ENCODE assay signal across 10 cellular contexts in genomic region chr18:23617412-23618009, GRCh38. TPM values are rescaled to one million over a fixed set of nuclear protein-coding genes. Genes with fewer than 3 reads are reported as not detected.
DNase-seq lines count a peak whose midpoint lies in the region; ATAC-seq and TF ChIP-seq lines count a peak whose summit lies in the region.
"Had no signal": no experiment of that assay in that cellular context is flagged by ENCODE, and none has a peak within 500 bp of the region (broad histone marks: within the 10 kb centered on the region; RNA-seq: fewer than 3 reads in every experiment).

No MANE protein-coding gene starts in this region.

- H3K4me3 ChIP-seq in MM.1S (ENCODE audit: low read length), result no peak overlapping the region
- H3K4me3 ChIP-seq in right atrium auricular region, result no peak overlapping the region
- H3K4me3 ChIP-seq in transverse colon, result no peak overlapping the region
- H3K4me3 ChIP-seq: cardiac muscle cell had no signal

- H3K4me1 ChIP-seq in MM.1S (ENCODE audit: low read length), result peaks cover 10% of the 10 kb centered on the region; the same call in 1 of the 2 replicates
- H3K4me1 ChIP-seq in right atrium auricular region, result peaks cover 0 to 13% of the 10 kb centered on the region in 2 donors
- peaks cover 0 to 24% (median 16%) of the 10 kb centered on the region in 4 donors for H3K4me1 ChIP-seq in transverse colon

- H3K4me2 ChIP-seq in MM.1S (ENCODE audit: low read depth, low read length), result peak overlapping the region; percentile 35

- H3K27me3 Mint-ChIP-seq in stimulated activated naive B cell treated with anti-CD40 and anti-IgM and Interleukin-4, amounts not matched to agents 10 μg/mL and 1 μg/mL and 100 μg/mL, for 72 hours, result peaks cover 38 to 47% of the 10 kb centered on the region in 2 donors

- H3F3A ChIP-seq in MM.1S (ENCODE audit: insufficient read depth, low read length), result no peaks in the 10 kb centered on the region; the same call in 1 of the 2 replicates

- peak overlapping the region; percentile 58; the same call in 1 of the 2 replicates for H3K27ac ChIP-seq in MM.1S (ENCODE audit: low read length)
- no peak overlapping the region for H3K27ac ChIP-seq in right atrium auricular region
- no peak overlapping the region for H3K27ac ChIP-seq in transverse colon
- H3K27ac ChIP-seq: cardiac muscle cell had no signal

- H3K27ac Mint-ChIP-seq in stimulated activated naive B cell treated with anti-CD40 and anti-IgM and Interleukin-4, amounts not matched to agents 10 μg/mL and 1 μg/mL and 100 μg/mL, for 72 hours, result peak overlapping the region; percentile 52
- H3K27ac Mint-ChIP-seq: progenitor cell of endocrine pancreas had no signal

- no peak for TF ChIP-seq POLR2A in transverse colon (IDR thresholded peaks at IDR 0.05)

- no peak for TF ChIP-seq EP300 in transverse colon (IDR thresholded peaks at IDR 0.05; ENCODE audit: low read depth)

- no peaks in the 10 kb centered on the region for H3K79me2 ChIP-seq in MM.1S (ENCODE audit: low read length)

- intact Hi-C loops in transverse colon (cut with DNase I; ENCODE audit: low total_unique reads), result no loop called here

- no peaks in the 10 kb centered on the region for H3K36me3 Mint-ChIP-seq in stimulated activated naive B cell treated with anti-CD40 and anti-IgM and Interleukin-4, amounts not matched to agents 10 μg/mL and 1 μg/mL and 100 μg/mL, for 72 hours

- H3K9me2 ChIP-seq in MM.1S (replicated peaks; ENCODE audit: insufficient read depth, low read length), result no peaks in the 10 kb centered on the region

- peak; percentile 63 for DNase-seq in MM.1S
- DNase-seq in stimulated activated naive B cell treated with anti-CD40 and anti-IgM and Interleukin-4, amounts not matched to agents 10 μg/mL and 1 μg/mL and 100 μg/mL, for 72 hours, result no peak
- no peak for DNase-seq in right atrium auricular region (ENCODE audit: low spot score)
- no peak for DNase-seq in dermis blood vessel endothelial cell
- DNase-seq in transverse colon, result no peak
- DNase-seq: NCI-H1417 treated with DMSO at 0.1 percent for 48 hours had no signal

- TF ChIP-seq CTCF in MM.1S (IDR thresholded peaks at IDR 0.05; ENCODE audit: low read length) (no peak), right atrium auricular region (IDR thresholded peaks at IDR 0.05) (no peak), transverse colon (IDR thresholded peaks at IDR 0.05) (no peak)

- no peaks in the 10 kb centered on the region for H3K9me3 Mint-ChIP-seq in stimulated activated naive B cell treated with anti-CD40 and anti-IgM and Interleukin-4, amounts not matched to agents 10 μg/mL and 1 μg/mL and 100 μg/mL, for 72 hours

- peak overlapping the region; percentile 36 to 66 for H3K4me3 Mint-ChIP-seq in stimulated activated naive B cell treated with anti-CD40 and anti-IgM and Interleukin-4, amounts not matched to agents 10 μg/mL and 1 μg/mL and 100 μg/mL, for 72 hours

- ATAC-seq in GM19025 (IDR thresholded peaks at IDR 0.05; ENCODE audit: low read depth, unreplicated experiment), result peak; percentile 51
- peak; percentile 40 for ATAC-seq in HG02610 (IDR thresholded peaks at IDR 0.05; ENCODE audit: unreplicated experiment)
- ATAC-seq in stimulated activated naive B cell treated with anti-CD40 and anti-IgM and Interleukin-4, amounts not matched to agents 10 μg/mL and 1 μg/mL and 100 μg/mL, for 72 hours (replicated peaks), result peak in 1 of 2 donors; percentile 14

- peaks cover 10 to 32% of the 10 kb centered on the region in 2 donors for H3K4me1 Mint-ChIP-seq in stimulated activated naive B cell treated with anti-CD40 and anti-IgM and Interleukin-4, amounts not matched to agents 10 μg/mL and 1 μg/mL and 100 μg/mL, for 72 hours

- H3K9ac ChIP-seq in MM.1S (ENCODE audit: low read length), result peak overlapping the region; percentile 3; the same call in 1 of the 2 replicates

- 38 to 42% methylated on average over 4 of the region's 4 CpGs for WGBS in transverse colon (ENCODE audit: low coverage in 1 of 2), 2 donors

- peak overlapping the region; percentile 16 for H2AFZ ChIP-seq in MM.1S (ENCODE audit: low read length)

- H4K20me1 ChIP-seq in MM.1S (ENCODE audit: insufficient read depth, low read length), result no peaks in the 10 kb centered on the region

- in situ Hi-C loops in transverse colon (cut with MboI; ENCODE audit: low pct_ligation_motif_present in 1 of 4, low pct_unique_long_range_greater_than_20kb in 1 of 4, low sequenced_read_pairs in 3 of 4), result loop anchor here in 3 of 4 donors (25.0 kb wide), 2 partner anchors 195 to 295 kb away; no protein-coding TSS in a partner anchor

- H3K9me3 ChIP-seq in MM.1S (replicated peaks; ENCODE audit: insufficient read depth, low read length) (no peaks in the 10 kb centered on the region), right atrium auricular region (no peaks in the 10 kb centered on the region), transverse colon (no peaks in the 10 kb centered on the region)

- H3K36me3 ChIP-seq in MM.1S (replicated peaks; ENCODE audit: insufficient read depth, low read length) (no peaks in the 10 kb centered on the region), right atrium auricular region (no peaks in the 10 kb centered on the region), transverse colon (no peaks in the 10 kb centered on the region)
- H3K36me3 ChIP-seq: cardiac muscle cell had no signal

- H3K27me3 ChIP-seq in MM.1S (replicated peaks; ENCODE audit: insufficient read depth, low read length), result no peaks in the 10 kb centered on the region
- H3K27me3 ChIP-seq in right atrium auricular region, result no peaks in the 10 kb centered on the region
- peaks cover 32% of the 10 kb centered on the region for H3K27me3 ChIP-seq in transverse colon

RNA-seq across cellular contexts. Expression of gene NPC1, which starts 31.2 kb away (rescaled TPM):
- total RNA-seq in right atrium auricular region (10 to 100 TPM; 16.2 to 26.4 TPM), dermis blood vessel endothelial cell (36.4 and 80.5 TPM in 2 replicates), transverse colon (10 to 100 TPM; 33.6 to 96.1 (median 49.7) TPM)

RNA-seq across cellular contexts. Expression of gene ANKRD29, which starts 45.2 kb away (rescaled TPM):
- total RNA-seq in right atrium auricular region, result 1 to 10 TPM; 2.2 to 3.5 TPM
- 4.1 and 4.2 TPM in 2 replicates for total RNA-seq in dermis blood vessel endothelial cell
- total RNA-seq in transverse colon, result 1 to 10 TPM in 2 of 4 donors, under 1 TPM in 2; 0.75 to 2.2 (median 1.5) TPM
